19 cellular contexts compared by ENCODE assay signal in the genomic region with DNA sequence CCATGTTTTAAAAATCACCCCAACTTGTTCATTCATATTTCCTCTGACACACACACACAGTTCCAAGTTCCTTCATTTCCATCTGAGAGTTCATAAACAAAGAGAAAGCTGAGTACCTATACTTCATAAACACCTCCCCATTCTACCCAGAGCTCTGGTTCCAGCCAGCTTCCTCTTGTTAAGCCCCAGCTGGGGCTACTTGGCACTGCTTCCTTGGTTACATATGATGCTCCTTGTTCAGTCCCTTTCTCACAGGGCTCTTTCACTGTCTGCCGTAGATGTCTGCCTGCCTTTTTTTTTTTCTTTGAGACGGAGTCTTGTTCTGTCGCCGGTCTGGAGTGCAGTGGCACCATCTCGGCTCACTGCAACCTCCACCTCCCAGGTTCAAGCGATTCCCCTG.
DNase-seq lines count a peak whose midpoint lies in the region; ATAC-seq and TF ChIP-seq lines count a peak whose summit lies in the region.
"Had no signal": no experiment of that assay in that cellular context is flagged by ENCODE, and none has a peak within 500 bp of the region (broad histone marks: within the 10 kb centered on the region; RNA-seq: fewer than 3 reads in every experiment).

No MANE protein-coding gene starts in this region.

- DNase-seq in NCI-H82 (lab: John Stamatoyannopoulos, UW) (peak; percentile 3), NCI-H82 treated with DMSO at 0.1 percent for 48 hours (lab: John Stamatoyannopoulos, UW; ENCODE audit: unreplicated experiment) (no peak), NCI-H146 treated with DMSO at 0.1 percent for 48 hours (lab: John Stamatoyannopoulos, UW; ENCODE audit: unreplicated experiment) (peak; percentile 12), NCI-H774 (lab: John Stamatoyannopoulos, UW) (no peak), lower lobe of right lung (no peak)
- no peak for DNase-seq in effector memory CD4-positive, alpha-beta T cell
- DNase-seq: activated B cell treated with CpG ODN at 0.5 μM for 24 hours; foreskin melanocyte; left ventricle myocardium superior; MV-4-11; Right ventricle myocardium superior; stimulated activated CD4-positive, alpha-beta T cell treated with anti-CD3 and anti-CD28 coated beads, Interleukin-2, amount 100 ng/mL, for 48 hours; T-helper 17 cell had no signal

- H3K79me2 ChIP-seq in OCI-LY3 (ENCODE audit: low read length): no peaks in the 10 kb centered on the region
- H3K79me2 ChIP-seq: parathyroid adenoma had no signal

- H3K9me3 ChIP-seq in OCI-LY3 (ENCODE audit: insufficient read depth, low read length): no peaks in the 10 kb centered on the region
- no peaks in the 10 kb centered on the region for H3K9me3 ChIP-seq in effector memory CD4-positive, alpha-beta T cell (ENCODE audit: control insufficient read depth, low read length)
- H3K9me3 ChIP-seq in lower lobe of right lung: no peaks in the 10 kb centered on the region
- H3K9me3 ChIP-seq: suprapubic skin had no signal

- peak overlapping the region; percentile 34 for H3K27ac Mint-ChIP-seq in stimulated activated memory B cell treated with anti-CD40 and anti-IgM and Interleukin-4, amounts not matched to agents 10 μg/mL and 1 μg/mL and 100 μg/mL, for 72 hours
- H3K27ac Mint-ChIP-seq: activated B cell treated with CpG ODN at 0.5 μM for 24 hours, T-helper 17 cell had no signal

- ATAC-seq in stimulated activated memory B cell treated with anti-CD40 and anti-IgM and Interleukin-4, amounts not matched to agents 10 μg/mL and 1 μg/mL and 100 μg/mL, for 72 hours: peak; percentile 45
- ATAC-seq in lower lobe of right lung: no peak
- ATAC-seq: HepG2, left ventricle myocardium superior, T-helper 17 cell had no signal

- intact Hi-C loops in lower lobe of right lung (cut with DNase I): no loop called here

- no peak overlapping the region for H2AFZ ChIP-seq in OCI-LY3 (ENCODE audit: low read depth, low read length)
- H2AFZ ChIP-seq: parathyroid adenoma had no signal

- peak overlapping the region; percentile 59 for H3K4me3 Mint-ChIP-seq in stimulated activated memory B cell treated with anti-CD40 and anti-IgM and Interleukin-4, amounts not matched to agents 10 μg/mL and 1 μg/mL and 100 μg/mL, for 72 hours
- H3K4me3 Mint-ChIP-seq: activated B cell treated with CpG ODN at 0.5 μM for 24 hours had no signal

- peaks cover 17% of the 10 kb centered on the region for H3K4me1 Mint-ChIP-seq in stimulated activated memory B cell treated with anti-CD40 and anti-IgM and Interleukin-4, amounts not matched to agents 10 μg/mL and 1 μg/mL and 100 μg/mL, for 72 hours

- no peak overlapping the region for H3K9ac ChIP-seq in OCI-LY3 (ENCODE audit: low read length)
- H3K9ac ChIP-seq: parathyroid adenoma had no signal

- H3K36me3 Mint-ChIP-seq in stimulated activated memory B cell treated with anti-CD40 and anti-IgM and Interleukin-4, amounts not matched to agents 10 μg/mL and 1 μg/mL and 100 μg/mL, for 72 hours: no peaks in the 10 kb centered on the region

- H3K27ac ChIP-seq in OCI-LY3 (ENCODE audit: low read length): no peak overlapping the region
- H3K27ac ChIP-seq in effector memory CD4-positive, alpha-beta T cell (ENCODE audit: insufficient read depth, low read length, poor library complexity, severe bottlenecking): no peak overlapping the region
- no peak overlapping the region for H3K27ac ChIP-seq in lower lobe of right lung
- H3K27ac ChIP-seq: coronary artery, parathyroid adenoma, suprapubic skin had no signal

- H4K20me1 ChIP-seq in OCI-LY3 (ENCODE audit: insufficient read depth, low read length): no peaks in the 10 kb centered on the region

- no peak overlapping the region for H3K4me3 ChIP-seq in OCI-LY3 (ENCODE audit: low read length)
- no peak overlapping the region for H3K4me3 ChIP-seq in effector memory CD4-positive, alpha-beta T cell (ENCODE audit: insufficient read depth, low read depth, low read length, poor library complexity, severe bottlenecking)
- H3K4me3 ChIP-seq in lower lobe of right lung: no peak overlapping the region
- H3K4me3 ChIP-seq: coronary artery, suprapubic skin had no signal

- peaks cover 22% of the 10 kb centered on the region for H3K27me3 Mint-ChIP-seq in stimulated activated memory B cell treated with anti-CD40 and anti-IgM and Interleukin-4, amounts not matched to agents 10 μg/mL and 1 μg/mL and 100 μg/mL, for 72 hours

- H3K27me3 ChIP-seq in OCI-LY3 (ENCODE audit: low read depth, low read length) (peaks cover 6% of the 10 kb centered on the region; the same call in 1 of the 2 replicates), lower lobe of right lung (ENCODE audit: low read depth) (peaks cover 11% of the 10 kb centered on the region)
- no peaks in the 10 kb centered on the region for H3K27me3 ChIP-seq in effector memory CD4-positive, alpha-beta T cell (replicated peaks; ENCODE audit: control insufficient read depth, insufficient read depth, low read length, poor library complexity, severe bottlenecking)
- H3K27me3 ChIP-seq: suprapubic skin had no signal

- H3K36me3 ChIP-seq in OCI-LY3 (replicated peaks; ENCODE audit: low read depth, low read length) (no peaks in the 10 kb centered on the region), lower lobe of right lung (no peaks in the 10 kb centered on the region)
- no peaks in the 10 kb centered on the region for H3K36me3 ChIP-seq in effector memory CD4-positive, alpha-beta T cell (ENCODE audit: control insufficient read depth, insufficient read depth, low read length)
- H3K36me3 ChIP-seq: suprapubic skin had no signal

- peak overlapping the region; percentile 41; the same call in 1 of the 2 replicates for H3K4me2 ChIP-seq in OCI-LY3 (ENCODE audit: low read length)

- H3K9me3 Mint-ChIP-seq in stimulated activated memory B cell treated with anti-CD40 and anti-IgM and Interleukin-4, amounts not matched to agents 10 μg/mL and 1 μg/mL and 100 μg/mL, for 72 hours: no peaks in the 10 kb centered on the region
- H3K9me3 Mint-ChIP-seq: activated B cell treated with CpG ODN at 0.5 μM for 24 hours had no signal

- TF ChIP-seq CTCF in OCI-LY3 (IDR thresholded peaks at IDR 0.05; ENCODE audit: low read depth, low read length) (no peak), lower lobe of right lung (IDR thresholded peaks at IDR 0.05) (no peak)

- peaks cover 8% of the 10 kb centered on the region for H3K4me1 ChIP-seq in OCI-LY3 (ENCODE audit: low read length)
- no peaks in the 10 kb centered on the region for H3K4me1 ChIP-seq in effector memory CD4-positive, alpha-beta T cell (ENCODE audit: control insufficient read depth, insufficient read depth, low read length, poor library complexity, severe bottlenecking)
- no peaks in the 10 kb centered on the region for H3K4me1 ChIP-seq in lower lobe of right lung
- H3K4me1 ChIP-seq: parathyroid adenoma, suprapubic skin had no signal

Comparison
In these comparisons a context has a peak if more than half of its experiments do, and no peak if none do; other contexts are left out.
1. DNase-seq: peak in NCI-H82 (single experiment) and NCI-H146 treated with DMSO at 0.1 percent for 48 hours (single experiment); none in NCI-H82 treated with DMSO at 0.1 percent for 48 hours (single experiment), NCI-H774 (single experiment), effector memory CD4-positive, alpha-beta T cell (0 of 3) and lower lobe of right lung (single experiment).